In the genomic region with DNA sequence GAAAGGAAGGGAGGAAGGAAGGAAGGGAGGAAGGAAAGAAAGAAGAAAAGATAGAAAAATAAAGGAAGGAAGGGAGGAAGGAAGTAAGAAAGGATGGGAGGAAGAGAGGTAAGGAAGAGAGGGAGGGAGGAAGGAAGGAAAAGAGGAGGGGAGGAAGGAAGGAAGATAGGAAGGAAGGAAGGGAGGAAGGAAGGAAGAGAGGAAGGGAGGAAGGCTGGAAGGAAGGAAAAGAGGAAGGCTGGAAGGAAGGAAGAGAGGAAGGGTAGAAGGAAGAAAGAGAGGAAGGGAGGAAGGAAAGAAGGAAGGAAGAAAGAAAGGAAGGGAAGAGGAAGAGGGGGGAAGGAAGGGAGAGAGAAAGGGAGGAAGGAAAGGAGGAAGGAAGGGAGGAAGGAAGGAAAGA, we compare ENCODE assay signal across 8 cellular contexts. TPM values are rescaled to one million over a fixed set of nuclear protein-coding genes. Genes with fewer than 3 reads are reported as not detected.
"Had no signal": no experiment of that assay in that cellular context is flagged by ENCODE, and none has a peak within 500 bp of the region (broad histone marks: within the 10 kb centered on the region; RNA-seq: fewer than 3 reads in every experiment).

No MANE protein-coding gene starts in this region.

- H3K4me3 ChIP-seq: GM12878 had no signal

- DNase-seq: GDM1, GF-D8 had no signal

- ATAC-seq: GM12878 had no signal

- FAIRE-seq: G401.6, GM12878, GM12891, GM12892, GM18507, GM19239 had no signal

RNA-seq across cellular contexts. Expression of a gene that starts 12.8 kb away (rescaled TPM):
- total RNA-seq: GM12878 had no signal
